Comparison of ENCODE assay signal across 29 cellular contexts in genomic region chr5:122836947-122837346, GRCh38.
"Had no signal": no experiment of that assay in that cellular context is flagged by ENCODE, and none has a peak within 500 bp of the region (broad histone marks: within the 10 kb centered on the region; RNA-seq: fewer than 3 reads in every experiment).

No MANE protein-coding gene starts in this region.

- H3K36me3 ChIP-seq: colonic mucosa, esophagus muscularis mucosa, esophagus squamous epithelium, gastrocnemius medialis, gastroesophageal sphincter had no signal

- H3K9me3 Mint-ChIP-seq: dendritic cell treated with granulocyte-macrophage colony-stimulating factor and Interleukin-4, amounts not matched to agents 40 ng/mL and 50 ng/mL, for 4 days; effector memory CD8-positive, alpha-beta T cell had no signal

- H3K4me1 ChIP-seq: colonic mucosa, esophagus muscularis mucosa, esophagus squamous epithelium, foreskin keratinocyte, gastrocnemius medialis, gastroesophageal sphincter, heart left ventricle, heart right ventricle had no signal

- H3K9me3 ChIP-seq: colonic mucosa, esophagus muscularis mucosa, esophagus squamous epithelium, gastrocnemius medialis, gastroesophageal sphincter had no signal

- FAIRE-seq: colon, endometrium, endothelial cell of umbilical vein, frontal cortex had no signal

- H3K4me3 Mint-ChIP-seq: dendritic cell treated with granulocyte-macrophage colony-stimulating factor and Interleukin-4, amounts not matched to agents 40 ng/mL and 50 ng/mL, for 4 days; effector memory CD8-positive, alpha-beta T cell; endodermal cell had no signal

- DNase-seq: colonic mucosa; cortex of kidney; dermis blood vessel endothelial cell; dorsolateral prefrontal cortex; effector CD4-positive, alpha-beta T cell; effector CD8-positive, alpha-beta T cell; effector memory CD4-positive, alpha-beta T cell; effector memory CD8-positive, alpha-beta T cell; endodermal cell; erythroblast; esophagus squamous epithelium; foreskin fibroblast; foreskin keratinocyte; foreskin melanocyte; gastrocnemius medialis; glutamatergic neuron; head of caudate nucleus; heart left ventricle; heart right ventricle had no signal

- H3K27ac Mint-ChIP-seq: dendritic cell treated with granulocyte-macrophage colony-stimulating factor and Interleukin-4, amounts not matched to agents 40 ng/mL and 50 ng/mL, for 4 days; effector memory CD8-positive, alpha-beta T cell; endodermal cell had no signal

- H3K27me3 ChIP-seq: colonic mucosa, dorsolateral prefrontal cortex, esophagus muscularis mucosa, esophagus squamous epithelium, foreskin keratinocyte, gastrocnemius medialis, gastroesophageal sphincter, heart left ventricle, heart right ventricle had no signal

- ATAC-seq: effector memory CD8-positive, alpha-beta T cell; esophagus mucosa; foreskin keratinocyte; gastrocnemius medialis; gastroesophageal sphincter; heart left ventricle; heart right ventricle had no signal

- H3K27ac ChIP-seq: colonic mucosa, coronary artery, dorsolateral prefrontal cortex, epithelial cell of prostate, esophagus muscularis mucosa, esophagus squamous epithelium, foreskin keratinocyte, gastrocnemius medialis, gastroesophageal sphincter, heart left ventricle, heart right ventricle had no signal

- H3K27me3 Mint-ChIP-seq: dendritic cell treated with granulocyte-macrophage colony-stimulating factor and Interleukin-4, amounts not matched to agents 40 ng/mL and 50 ng/mL, for 4 days had no signal

- H3K4me3 ChIP-seq: colonic mucosa, coronary artery, dorsolateral prefrontal cortex, esophagus muscularis mucosa, esophagus squamous epithelium, gastrocnemius medialis, gastroesophageal sphincter, heart left ventricle, heart right ventricle had no signal
